Comparison of ENCODE assay signal across 8 cellular contexts in genomic region chr10:110535958-110536891, GRCh38. TPM values are rescaled to one million over a fixed set of nuclear protein-coding genes. Genes with fewer than 3 reads are reported as not detected.
DNase-seq lines count a peak whose midpoint lies in the region; ATAC-seq and TF ChIP-seq lines count a peak whose summit lies in the region.

No MANE protein-coding gene starts in this region.

- CTCF ChIA-PET in PC-9 (lab: Charles Lee) = no interaction called here

- no peak for TF ChIP-seq CTCF in PC-9 (conservative IDR thresholded peaks at IDR 0.05)

- peaks cover 20% of the 10 kb centered on the region for H3K4me1 Mint-ChIP-seq in activated T-helper 17 cell treated with anti-CD3 and anti-CD28 coated beads, Interleukin-2, amount 50 U/mL, for 72 hours

- no peaks in the 10 kb centered on the region for H3K9me3 ChIP-seq in PC-9 (ENCODE audit: insufficient read depth, low read depth)

- H3K27me3 Mint-ChIP-seq in activated T-helper 17 cell treated with anti-CD3 and anti-CD28 coated beads, Interleukin-2, amount 50 U/mL, for 72 hours = no peaks in the 10 kb centered on the region

- intact Hi-C loops in PC-9 (cut with micrococcal nuclease; ENCODE audit: unreplicated experiment) = no loop called here

- peak overlapping the region; percentile 89 for H3K27ac Mint-ChIP-seq in activated T-helper 17 cell treated with anti-CD3 and anti-CD28 coated beads, Interleukin-2, amount 50 U/mL, for 72 hours

- BruUV-seq in PC-9 (replicated peaks; lab: Mats Ljungman, UMichigan) = no TSS peak

- H3F3A ChIP-seq in PC-9 (ENCODE audit: insufficient read depth, low read depth) = peaks cover 24% of the 10 kb centered on the region; the same call in 1 of the 2 replicates

- no peaks in the 10 kb centered on the region for H3K9me3 Mint-ChIP-seq in activated T-helper 17 cell treated with anti-CD3 and anti-CD28 coated beads, Interleukin-2, amount 50 U/mL, for 72 hours

- H3K27me3 ChIP-seq in PC-9 (ENCODE audit: insufficient read depth, low read depth) = no peaks in the 10 kb centered on the region

- H3K4me1 ChIP-seq in PC-9 (replicated peaks; ENCODE audit: insufficient read depth) = peaks cover 41% of the 10 kb centered on the region

- no peak overlapping the region for H3K4me3 ChIP-seq in PC-9

- DNase-seq in SIG-M5 treated with dmso at 0.1 percent for 504 hours (lab: John Stamatoyannopoulos, UW; ENCODE audit: unreplicated experiment) (peak; percentile 29), SIG-M5 (lab: John Stamatoyannopoulos, UW) (no peak), PC-9 (peak; percentile 17 to 54), hepatic stellate cell (ENCODE audit: low spot score) (peak; percentile 45), NCI-H748 (lab: John Stamatoyannopoulos, UW; ENCODE audit: unreplicated experiment) (no peak)
- DNase-seq in stimulated activated CD8-positive, alpha-beta memory T cell treated with anti-CD3 and anti-CD28 coated beads, Interleukin-12 subunit alpha, Interleukin-12 subunit beta, amount 100 ng/mL, for 4 hours (ENCODE audit: low read depth) = peak; percentile 63

- no peaks in the 10 kb centered on the region for H3K79me2 ChIP-seq in PC-9 (ENCODE audit: low read depth)

- POLR2A ChIA-PET in PC-9 (lab: Charles Lee; ENCODE audit: unreplicated experiment) = no interaction called here

- H2AFZ ChIP-seq in PC-9 = no peak overlapping the region; the same call in 1 of the 2 replicates

- peak overlapping the region; percentile 62 for H3K4me2 ChIP-seq in PC-9

- peaks cover 8% of the 10 kb centered on the region for H3K36me3 Mint-ChIP-seq in activated T-helper 17 cell treated with anti-CD3 and anti-CD28 coated beads, Interleukin-2, amount 50 U/mL, for 72 hours (ENCODE audit: low read depth)

- H3K9me2 ChIP-seq in PC-9 (ENCODE audit: insufficient read depth) = no peaks in the 10 kb centered on the region

- peak overlapping the region; percentile 58 for H3K4me3 Mint-ChIP-seq in activated T-helper 17 cell treated with anti-CD3 and anti-CD28 coated beads, Interleukin-2, amount 50 U/mL, for 72 hours

- H3K27ac ChIP-seq in PC-9 = peak overlapping the region; percentile 72

- no peaks in the 10 kb centered on the region for H4K20me1 ChIP-seq in PC-9 (ENCODE audit: insufficient read depth)

- peak; percentile 65 for ATAC-seq in HG02970 (IDR thresholded peaks at IDR 0.05; ENCODE audit: low FRiP score, unreplicated experiment)
- ATAC-seq in activated T-helper 17 cell treated with anti-CD3 and anti-CD28 coated beads, Interleukin-2, amount 50 U/mL, for 72 hours (replicated peaks) = peak; percentile 93

- no peaks in the 10 kb centered on the region for H3K36me3 ChIP-seq in PC-9 (ENCODE audit: low read depth)

RNA-seq across cellular contexts. Expression of gene SMC3, which starts 31.3 kb away (rescaled TPM):
- total RNA-seq in PC-9 (2021) = 22.1 and 31.2 TPM in 2 replicates
- total RNA-seq in activated T-helper 17 cell treated with anti-CD3 and anti-CD28 coated beads, Interleukin-2, amount 50 U/mL, for 72 hours = 10 to 100 TPM; 74.0 to 77.3 TPM

RNA-seq across cellular contexts. Expression of gene DUSP5, which starts 38.5 kb away (rescaled TPM):
- 14.2 and 19.0 TPM in 2 replicates for total RNA-seq in PC-9 (2021)
- 100 to 1,000 TPM in 1 of 2 donors, 10 to 100 TPM in 1; 43.2 to 107 TPM for total RNA-seq in activated T-helper 17 cell treated with anti-CD3 and anti-CD28 coated beads, Interleukin-2, amount 50 U/mL, for 72 hours

Comparison
In these comparisons a context has a peak if more than half of its experiments do, and no peak if none do; other contexts are left out.
1. DNase-seq: peak in SIG-M5 treated with dmso at 0.1 percent for 504 hours (single experiment), PC-9 (2 of 2), hepatic stellate cell (single experiment) and stimulated activated CD8-positive, alpha-beta memory T cell treated with anti-CD3 and anti-CD28 coated beads, Interleukin-12 subunit alpha, Interleukin-12 subunit beta, amount 100 ng/mL, for 4 hours (single experiment); none in SIG-M5 (single experiment) and NCI-H748 (single experiment).